In the genomic region with DNA sequence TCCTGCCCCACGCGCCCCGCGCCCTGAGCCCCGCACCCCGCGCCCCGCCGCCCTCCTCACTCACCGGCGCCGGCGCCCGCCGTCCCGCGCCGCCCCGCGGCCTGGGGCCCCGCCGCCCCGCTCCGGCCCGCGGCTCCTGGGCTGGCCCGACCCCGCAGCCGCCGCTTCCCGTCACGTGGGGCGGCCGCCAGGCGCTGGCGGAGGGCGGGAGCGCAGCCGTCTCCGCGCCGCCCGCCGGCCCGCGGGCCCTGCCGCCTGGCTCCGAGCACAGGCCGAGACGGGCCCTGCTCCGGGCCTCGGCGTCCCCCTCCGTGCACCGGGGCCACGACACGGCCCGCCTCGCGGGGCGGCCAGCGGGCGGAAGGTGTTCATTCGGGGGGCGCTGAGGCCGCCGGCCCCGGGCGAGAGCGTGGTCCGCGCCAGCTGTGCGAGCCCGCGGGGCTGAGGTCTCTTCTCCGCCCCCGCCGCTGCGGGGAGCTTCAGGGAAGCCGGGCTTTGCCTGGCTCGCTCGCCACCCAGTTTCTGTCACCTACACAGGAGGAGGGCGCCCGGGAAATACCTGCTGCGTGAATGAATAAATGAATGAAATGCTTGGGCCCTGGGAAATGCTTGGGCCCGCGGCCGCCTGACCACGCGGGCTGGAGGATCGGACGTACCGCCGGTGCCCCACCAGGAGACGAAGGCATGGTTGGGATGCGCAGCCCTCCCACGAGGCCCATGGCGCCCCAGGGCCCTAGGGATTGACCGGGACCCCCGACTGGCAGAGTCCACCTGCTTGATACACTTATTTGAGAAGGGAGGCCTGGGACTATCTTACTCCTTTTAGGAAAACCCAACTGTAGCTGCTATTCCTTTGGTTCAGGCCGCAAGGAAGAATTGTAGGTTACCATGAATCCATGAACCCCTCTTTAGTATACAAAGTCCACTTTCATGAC, we compare ENCODE assay signal across 1 cellular context.
TF ChIP-seq lines count a peak whose summit lies in the region.

A gene with protein sequence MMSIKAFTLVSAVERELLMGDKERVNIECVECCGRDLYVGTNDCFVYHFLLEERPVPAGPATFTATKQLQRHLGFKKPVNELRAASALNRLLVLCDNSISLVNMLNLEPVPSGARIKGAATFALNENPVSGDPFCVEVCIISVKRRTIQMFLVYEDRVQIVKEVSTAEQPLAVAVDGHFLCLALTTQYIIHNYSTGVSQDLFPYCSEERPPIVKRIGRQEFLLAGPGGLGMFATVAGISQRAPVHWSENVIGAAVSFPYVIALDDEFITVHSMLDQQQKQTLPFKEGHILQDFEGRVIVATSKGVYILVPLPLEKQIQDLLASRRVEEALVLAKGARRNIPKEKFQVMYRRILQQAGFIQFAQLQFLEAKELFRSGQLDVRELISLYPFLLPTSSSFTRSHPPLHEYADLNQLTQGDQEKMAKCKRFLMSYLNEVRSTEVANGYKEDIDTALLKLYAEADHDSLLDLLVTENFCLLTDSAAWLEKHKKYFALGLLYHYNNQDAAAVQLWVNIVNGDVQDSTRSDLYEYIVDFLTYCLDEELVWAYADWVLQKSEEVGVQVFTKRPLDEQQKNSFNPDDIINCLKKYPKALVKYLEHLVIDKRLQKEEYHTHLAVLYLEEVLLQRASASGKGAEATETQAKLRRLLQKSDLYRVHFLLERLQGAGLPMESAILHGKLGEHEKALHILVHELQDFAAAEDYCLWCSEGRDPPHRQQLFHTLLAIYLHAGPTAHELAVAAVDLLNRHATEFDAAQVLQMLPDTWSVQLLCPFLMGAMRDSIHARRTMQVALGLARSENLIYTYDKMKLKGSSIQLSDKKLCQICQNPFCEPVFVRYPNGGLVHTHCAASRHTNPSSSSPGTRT (minus strand): TSS at position 175 of the 935 bp plus-strand sequence. CDS start 21,434 bp downstream, outside the sequence.

TF ChIP-seq in K562, 482 proteins besides CTCF, POLR2A, EP300 and RAD21 (continued from another document and continues in another):
- no peak for TF ChIP-seq ZNF398 (CRISPR knock-in tag; IDR thresholded peaks at IDR 0.05)
- peak; percentile 67 for TF ChIP-seq SIN3B (IDR thresholded peaks at IDR 0.05; ENCODE audit: low read depth)
- no peak for TF ChIP-seq THAP7 (CRISPR knock-in tag; IDR thresholded peaks at IDR 0.05)
- TF ChIP-seq POU5F1 (IDR thresholded peaks at IDR 0.05; ENCODE audit: borderline replicate concordance, low read depth, low read length, partially characterized antibody), result no peak
- no peak for TF ChIP-seq TCFL5 (CRISPR knock-in tag; conservative IDR thresholded peaks at IDR 0.05)
- TF ChIP-seq FOSL1 (tag; conservative IDR thresholded peaks at IDR 0.05), result peak; percentile 19; the same call in 1 of the 2 replicates
- TF ChIP-seq ETV6 (IDR thresholded peaks at IDR 0.05; ENCODE audit: borderline replicate concordance in 1 of 2, low read depth in 2 of 2, low read length in 1 of 2), result no peak
- TF ChIP-seq ETV6 (CRISPR knock-in tag; IDR thresholded peaks at IDR 0.05; ENCODE audit: borderline replicate concordance), result 0 out of 2 replicates have a peak, but pooled peaks have one; percentile 51
- TF ChIP-seq SNRNP70 (optimal IDR thresholded peaks at IDR 0.05; ENCODE audit: low read depth, low read length), result no peak
- TF ChIP-seq ELF2 (CRISPR knock-in tag; IDR thresholded peaks at IDR 0.05), result no peak
- TF ChIP-seq HMG20B (CRISPR knock-in tag; IDR thresholded peaks at IDR 0.05), result no peak
- peak; percentile 71; the same call in 1 of the 2 replicates for TF ChIP-seq EP400 (IDR thresholded peaks at IDR 0.05)
- TF ChIP-seq ATF7 (IDR thresholded peaks at IDR 0.05), result peak; percentile 24; the same call in 1 of the 2 replicates
- TF ChIP-seq CBX1 (IDR thresholded peaks at IDR 0.05; ENCODE audit: low read depth), result no peak
- TF ChIP-seq, protein P1, sequence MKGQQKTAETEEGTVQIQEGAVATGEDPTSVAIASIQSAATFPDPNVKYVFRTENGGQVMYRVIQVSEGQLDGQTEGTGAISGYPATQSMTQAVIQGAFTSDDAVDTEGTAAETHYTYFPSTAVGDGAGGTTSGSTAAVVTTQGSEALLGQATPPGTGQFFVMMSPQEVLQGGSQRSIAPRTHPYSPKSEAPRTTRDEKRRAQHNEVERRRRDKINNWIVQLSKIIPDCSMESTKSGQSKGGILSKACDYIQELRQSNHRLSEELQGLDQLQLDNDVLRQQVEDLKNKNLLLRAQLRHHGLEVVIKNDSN (CRISPR knock-in tag; IDR thresholded peaks at IDR 0.05), result no peak; the same call in 1 of the 2 replicates
- peak; percentile 93; the same call in 1 of the 2 replicates for TF ChIP-seq ZNF511 (CRISPR knock-in tag; IDR thresholded peaks at IDR 0.05)
- TF ChIP-seq SAFB (IDR thresholded peaks at IDR 0.05; ENCODE audit: borderline replicate concordance, low read depth, low read length), result no peak; the same call in 1 of the 2 replicates
- TF ChIP-seq FIP1L1 (IDR thresholded peaks at IDR 0.05; ENCODE audit: low read depth, low read length, poor library complexity, severe bottlenecking), result no peak
- TF ChIP-seq GMEB1 (CRISPR knock-in tag; IDR thresholded peaks at IDR 0.05), result peak; percentile 7; the same call in 1 of the 2 replicates
- no peak for TF ChIP-seq E2F3 (CRISPR knock-in tag; IDR thresholded peaks at IDR 0.05)
- TF ChIP-seq CEBPZ (IDR thresholded peaks at IDR 0.05; ENCODE audit: borderline replicate concordance, low read depth, low read length), result no peak
- peak; percentile 61; the same call in 1 of the 2 replicates for TF ChIP-seq TGIF2 (CRISPR knock-in tag; IDR thresholded peaks at IDR 0.05)
- 0 out of 2 replicates have a peak, but pooled peaks have one; percentile 43 for TF ChIP-seq GABPB1 (CRISPR knock-in tag; IDR thresholded peaks at IDR 0.05)
- TF ChIP-seq ZNF347 (CRISPR knock-in tag; IDR thresholded peaks at IDR 0.05; ENCODE audit: low read depth), result no peak
- no peak for TF ChIP-seq BCOR (IDR thresholded peaks at IDR 0.05)
- TF ChIP-seq CAMTA2 (CRISPR knock-in tag; conservative IDR thresholded peaks at IDR 0.05), result no peak
- no peak for TF ChIP-seq KAT8 (IDR thresholded peaks at IDR 0.05; ENCODE audit: low read depth)
- TF ChIP-seq ZNF280B (CRISPR knock-in tag; IDR thresholded peaks at IDR 0.05), result no peak
- no peak for TF ChIP-seq ZC3H4 (CRISPR knock-in tag; IDR thresholded peaks at IDR 0.05; ENCODE audit: borderline replicate concordance)
- no peak for TF ChIP-seq GTF2B (IDR thresholded peaks at IDR 0.05; ENCODE audit: extremely low read depth, insufficient read length)
- TF ChIP-seq GABPB2 (CRISPR knock-in tag; conservative IDR thresholded peaks at IDR 0.05), result no peak
- TF ChIP-seq SRSF3 (IDR thresholded peaks at IDR 0.05; ENCODE audit: insufficient read depth, low read length), result no peak
- no peak for TF ChIP-seq HNRNPL (IDR thresholded peaks at IDR 0.05; ENCODE audit: low read depth, low read length)
- TF ChIP-seq, protein P2, sequence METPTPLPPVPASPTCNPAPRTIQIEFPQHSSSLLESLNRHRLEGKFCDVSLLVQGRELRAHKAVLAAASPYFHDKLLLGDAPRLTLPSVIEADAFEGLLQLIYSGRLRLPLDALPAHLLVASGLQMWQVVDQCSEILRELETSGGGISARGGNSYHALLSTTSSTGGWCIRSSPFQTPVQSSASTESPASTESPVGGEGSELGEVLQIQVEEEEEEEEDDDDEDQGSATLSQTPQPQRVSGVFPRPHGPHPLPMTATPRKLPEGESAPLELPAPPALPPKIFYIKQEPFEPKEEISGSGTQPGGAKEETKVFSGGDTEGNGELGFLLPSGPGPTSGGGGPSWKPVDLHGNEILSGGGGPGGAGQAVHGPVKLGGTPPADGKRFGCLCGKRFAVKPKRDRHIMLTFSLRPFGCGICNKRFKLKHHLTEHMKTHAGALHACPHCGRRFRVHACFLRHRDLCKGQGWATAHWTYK (CRISPR knock-in tag; IDR thresholded peaks at IDR 0.05), result peak; percentile 47; the same call in 1 of the 2 replicates
- TF ChIP-seq DPF2 (IDR thresholded peaks at IDR 0.05), result no peak; the same call in 1 of the 2 replicates
- no peak for TF ChIP-seq PML (IDR thresholded peaks at IDR 0.05; ENCODE audit: low read length)
- TF ChIP-seq KDM1A (IDR thresholded peaks at IDR 0.05), result no peak
- TF ChIP-seq ZNF79 (CRISPR knock-in tag; IDR thresholded peaks at IDR 0.05; ENCODE audit: low read depth), result no peak
- TF ChIP-seq HDAC6 (IDR thresholded peaks at IDR 0.05; ENCODE audit: low read depth, low read length), result no peak
- no peak for TF ChIP-seq SREBF2 (CRISPR knock-in tag; IDR thresholded peaks at IDR 0.05)
- TF ChIP-seq, protein P3, sequence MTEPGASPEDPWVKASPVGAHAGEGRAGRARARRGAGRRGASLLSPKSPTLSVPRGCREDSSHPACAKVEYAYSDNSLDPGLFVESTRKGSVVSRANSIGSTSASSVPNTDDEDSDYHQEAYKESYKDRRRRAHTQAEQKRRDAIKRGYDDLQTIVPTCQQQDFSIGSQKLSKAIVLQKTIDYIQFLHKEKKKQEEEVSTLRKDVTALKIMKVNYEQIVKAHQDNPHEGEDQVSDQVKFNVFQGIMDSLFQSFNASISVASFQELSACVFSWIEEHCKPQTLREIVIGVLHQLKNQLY (CRISPR knock-in tag; conservative IDR thresholded peaks at IDR 0.05), result no peak
